Comparison of ENCODE assay signal across 9 cellular contexts in genomic region chr3:141644931-141645330, GRCh38.
DNase-seq lines count a peak whose midpoint lies in the region; ATAC-seq and TF ChIP-seq lines count a peak whose summit lies in the region.
"Had no signal": no experiment of that assay in that cellular context is flagged by ENCODE, and none has a peak within 500 bp of the region (broad histone marks: within the 10 kb centered on the region; RNA-seq: fewer than 3 reads in every experiment).

No MANE protein-coding gene starts in this region.

- H3K9ac ChIP-seq in liver (ENCODE audit: low read depth in 1 of 2, low read length in 2 of 2), result no peak overlapping the region

- TF ChIP-seq CTCF in chondrocyte (IDR thresholded peaks at IDR 0.05) (peak; percentile 75), liver (IDR thresholded peaks at IDR 0.05; ENCODE audit: low read depth, low read length, missing input control) (peak; percentile 61)

- whole genome bisulfite sequencing in liver, result 31% methylated on average over 5 of the region's 5 CpGs

- DNase-seq in Daoy (ENCODE audit: low read depth) (peak; percentile 59), NCI-H1048 (lab: John Stamatoyannopoulos, UW) (peak; percentile 13), chondrocyte (ENCODE audit: low spot score) (no peak)
- peak; percentile 38 for DNase-seq in stimulated activated CD8-positive, alpha-beta memory T cell treated with anti-CD3 and anti-CD28 coated beads, Interleukin-15, amount 100 ng/mL, for 24 hours (ENCODE audit: low read depth)

- no peaks in the 10 kb centered on the region for H3K9me3 Mint-ChIP-seq in chondrocyte (ENCODE audit: low read depth)
- H3K9me3 Mint-ChIP-seq: activated naive CD4-positive, alpha-beta T cell treated with anti-CD3 and anti-CD28 coated beads, Interleukin-2, amount 50 U/mL, for 24 hours had no signal

- TF ChIP-seq RAD21 in liver (IDR thresholded peaks at IDR 0.05), result peak; percentile 66 to 79

- H3K27me3 Mint-ChIP-seq in chondrocyte (ENCODE audit: low read depth), result no peaks in the 10 kb centered on the region
- H3K27me3 Mint-ChIP-seq: activated naive CD4-positive, alpha-beta T cell treated with anti-CD3 and anti-CD28 coated beads, Interleukin-2, amount 50 U/mL, for 24 hours had no signal

- no peaks in the 10 kb centered on the region for H3K9me3 ChIP-seq in liver (ENCODE audit: control insufficient read depth in 4 of 4, low read length in 3 of 4)

- no peaks in the 10 kb centered on the region for H3K36me3 Mint-ChIP-seq in chondrocyte (ENCODE audit: low read depth)
- H3K36me3 Mint-ChIP-seq: activated naive CD4-positive, alpha-beta T cell treated with anti-CD3 and anti-CD28 coated beads, Interleukin-2, amount 50 U/mL, for 24 hours had no signal

- ATAC-seq in GM21786 (IDR thresholded peaks at IDR 0.05; ENCODE audit: unreplicated experiment) (peak; percentile 85), HG03432 (IDR thresholded peaks at IDR 0.05; ENCODE audit: unreplicated experiment) (no peak)
- peak; percentile 73 to 79 for ATAC-seq in activated CD4-positive, CD25-positive, alpha-beta regulatory T cell treated with anti-CD3 and anti-CD28 coated beads, Interleukin-2, amount 50 U/mL, for 24 hours

- H3K4me3 Mint-ChIP-seq in chondrocyte (ENCODE audit: unreplicated experiment), result no peak overlapping the region
- H3K4me3 Mint-ChIP-seq: activated naive CD4-positive, alpha-beta T cell treated with anti-CD3 and anti-CD28 coated beads, Interleukin-2, amount 50 U/mL, for 24 hours had no signal

- H3K4me1 Mint-ChIP-seq in chondrocyte (ENCODE audit: low read depth), result peaks cover 27% of the 10 kb centered on the region
- H3K4me1 Mint-ChIP-seq: activated naive CD4-positive, alpha-beta T cell treated with anti-CD3 and anti-CD28 coated beads, Interleukin-2, amount 50 U/mL, for 24 hours had no signal

- no peak overlapping the region for H3K27ac ChIP-seq in liver (ENCODE audit: low read depth in 1 of 2, low read length in 2 of 2)

- H3K36me3 ChIP-seq in liver (ENCODE audit: control insufficient read depth in 4 of 4, insufficient read depth in 3 of 4, low read depth in 1 of 4, low read length in 3 of 4), result no peaks in the 10 kb centered on the region

- peaks cover 0 to 3% (median 0%) of the 10 kb centered on the region in 4 donors for H3K4me1 ChIP-seq in liver (ENCODE audit: control insufficient read depth in 4 of 4, insufficient read depth in 4 of 4, low read length in 3 of 4)

- no peak overlapping the region for H3K4me3 ChIP-seq in liver (ENCODE audit: low read depth in 1 of 3, low read length in 3 of 3)

- H3K27ac Mint-ChIP-seq in chondrocyte (ENCODE audit: unreplicated experiment), result no peak overlapping the region
- H3K27ac Mint-ChIP-seq: activated naive CD4-positive, alpha-beta T cell treated with anti-CD3 and anti-CD28 coated beads, Interleukin-2, amount 50 U/mL, for 24 hours had no signal

- H3K27me3 ChIP-seq in liver (ENCODE audit: control insufficient read depth in 4 of 4, insufficient read depth in 4 of 4, low read length in 3 of 4), result no peaks in the 10 kb centered on the region

TF ChIP-seq in liver, 16 proteins besides CTCF, POLR2A, EP300 and RAD21:
- TF ChIP-seq REST (IDR thresholded peaks at IDR 0.05) (no peak), ZBTB33 (IDR thresholded peaks at IDR 0.05) (no peak), JUND (IDR thresholded peaks at IDR 0.05) (no peak), FOXA1 (IDR thresholded peaks at IDR 0.05) (no peak), RXRA (IDR thresholded peaks at IDR 0.05) (peak; percentile 23 to 39), HNF4A (conservative IDR thresholded peaks at IDR 0.05) (peak; percentile 19 to 47), EGR1 (IDR thresholded peaks at IDR 0.05; ENCODE audit: low read depth in 2 of 2) (no peak), GABPA (IDR thresholded peaks at IDR 0.05 in 1 of 2, conservative IDR thresholded peaks at IDR 0.05 in 1 of 2) (no peak), HNF4G (IDR thresholded peaks at IDR 0.05) (no peak), TAF1 (conservative IDR thresholded peaks at IDR 0.05) (no peak), SP1 (IDR thresholded peaks at IDR 0.05) (peak; percentile 19), NR2F2 (IDR thresholded peaks at IDR 0.05) (no peak), YY1 (IDR thresholded peaks at IDR 0.05) (no peak), ATF3 (IDR thresholded peaks at IDR 0.05) (no peak), FOXA2 (IDR thresholded peaks at IDR 0.05) (no peak), MAX (IDR thresholded peaks at IDR 0.05) (no peak)
